ENCODE assay signal across 28 cellular contexts in genomic region chr16:6558661-6559060, GRCh38.
"Had no signal": no experiment of that assay in that cellular context is flagged by ENCODE, and none has a peak within 500 bp of the region (broad histone marks: within the 10 kb centered on the region; RNA-seq: fewer than 3 reads in every experiment).

No MANE protein-coding gene starts in this region.

- H3K4me3 Mint-ChIP-seq: activated B cell treated with CpG ODN at 0.5 μM for 24 hours; activated CD8-positive, alpha-beta memory T cell treated with anti-CD3 and anti-CD28 coated beads, Interleukin-2, amount 10 ng/mL, durations not matched to agents 7 days and 5 days; activated CD8-positive, alpha-beta T cell treated with anti-CD3 and anti-CD28 coated beads, Interleukin-2, amount 10 ng/mL, durations not matched to agents 7 days and 5 days; central memory CD8-positive, alpha-beta T cell; natural killer cell treated with Interleukin-12 subunit alpha and Interleukin-12 subunit beta and Interleukin-15 and Interleukin-18, amount 100 ng/mL, for 72 hours; T-helper 2 cell treated with Interferon-gamma antibody and Interleukin-4, amounts not matched to agents 5 μg/mL and 100 μg/mL, for 36 hours had no signal

- DNase-seq: activated B cell treated with CpG ODN at 0.5 μM for 24 hours; activated CD8-positive, alpha-beta memory T cell treated with anti-CD3 and anti-CD28 coated beads, Interleukin-2, amount 10 ng/mL, durations not matched to agents 7 days and 5 days; activated CD8-positive, alpha-beta T cell treated with anti-CD3 and anti-CD28 coated beads, Interleukin-2, amount 10 ng/mL, durations not matched to agents 7 days and 5 days; activated naive CD4-positive, alpha-beta T cell; activated T-cell treated with anti-CD3 and anti-CD28 coated beads, Interleukin-2, amount 50 U/mL, for 48 hours; dermis blood vessel endothelial cell; effector CD4-positive, alpha-beta T cell; esophagus squamous epithelium; foreskin melanocyte; heart right ventricle; kidney glomerular epithelial cell; left ventricle myocardium inferior; mucosa of descending colon; ovary; right lobe of liver; stimulated activated CD4-positive, alpha-beta T cell treated with anti-CD3 and anti-CD28 coated beads, Interleukin-2, amount 100 ng/mL, for 48 hours; stimulated activated naive CD8-positive, alpha-beta T cell treated with anti-CD3 and anti-CD28 coated beads, Interleukin-15, Interleukin-2, amounts not matched to agents 100 U/mL and 50 U/mL, for 24 hours; T-helper 1 cell; trophoblast cell; uterus had no signal

- H3K4me1 Mint-ChIP-seq: activated B cell treated with CpG ODN at 0.5 μM for 24 hours; activated CD8-positive, alpha-beta memory T cell treated with anti-CD3 and anti-CD28 coated beads, Interleukin-2, amount 10 ng/mL, durations not matched to agents 7 days and 5 days; central memory CD8-positive, alpha-beta T cell had no signal

- H3K4me1 ChIP-seq: esophagus squamous epithelium, heart right ventricle, left ventricle myocardium inferior, right lobe of liver, uterus had no signal

- H3K36me3 Mint-ChIP-seq: activated CD8-positive, alpha-beta memory T cell treated with anti-CD3 and anti-CD28 coated beads, Interleukin-2, amount 10 ng/mL, durations not matched to agents 7 days and 5 days; natural killer cell treated with Interleukin-12 subunit alpha and Interleukin-12 subunit beta and Interleukin-15 and Interleukin-18, amount 100 ng/mL, for 72 hours had no signal

- H3K27me3 ChIP-seq: esophagus squamous epithelium, heart right ventricle, ovary, right lobe of liver, uterus had no signal

- H3K27ac Mint-ChIP-seq: activated B cell treated with CpG ODN at 0.5 μM for 24 hours; activated CD8-positive, alpha-beta memory T cell treated with anti-CD3 and anti-CD28 coated beads, Interleukin-2, amount 10 ng/mL, durations not matched to agents 7 days and 5 days; activated CD8-positive, alpha-beta T cell treated with anti-CD3 and anti-CD28 coated beads, Interleukin-2, amount 10 ng/mL, durations not matched to agents 7 days and 5 days; activated naive CD4-positive, alpha-beta T cell treated with anti-CD3 and anti-CD28 coated beads, Interleukin-2, amount 50 U/mL, for 72 hours; natural killer cell treated with Interleukin-12 subunit alpha and Interleukin-12 subunit beta and Interleukin-15 and Interleukin-18, amount 100 ng/mL, for 72 hours; progenitor cell of endocrine pancreas; T-helper 2 cell treated with Interferon-gamma antibody and Interleukin-4, amounts not matched to agents 5 μg/mL and 100 μg/mL, for 36 hours had no signal

- H3K27me3 Mint-ChIP-seq: activated B cell treated with CpG ODN at 0.5 μM for 24 hours; activated CD8-positive, alpha-beta memory T cell treated with anti-CD3 and anti-CD28 coated beads, Interleukin-2, amount 10 ng/mL, durations not matched to agents 7 days and 5 days; central memory CD8-positive, alpha-beta T cell; natural killer cell treated with Interleukin-12 subunit alpha and Interleukin-12 subunit beta and Interleukin-15 and Interleukin-18, amount 100 ng/mL, for 72 hours had no signal

- H3K9me3 ChIP-seq: esophagus squamous epithelium, heart right ventricle, left ventricle myocardium inferior, mucosa of descending colon, ovary, right lobe of liver, thoracic aorta, uterus had no signal

- H3K27ac ChIP-seq: epithelial cell of prostate, esophagus squamous epithelium, heart right ventricle, left ventricle myocardium inferior, ovary, right lobe of liver, thoracic aorta, uterus had no signal

- H3K9me3 Mint-ChIP-seq: activated B cell treated with CpG ODN at 0.5 μM for 24 hours; natural killer cell treated with Interleukin-12 subunit alpha and Interleukin-12 subunit beta and Interleukin-15 and Interleukin-18, amount 100 ng/mL, for 72 hours had no signal

- H3K36me3 ChIP-seq: esophagus squamous epithelium, heart right ventricle, left ventricle myocardium inferior, ovary, right lobe of liver, thoracic aorta, uterus had no signal

- ATAC-seq: activated CD8-positive, alpha-beta memory T cell treated with anti-CD3 and anti-CD28 coated beads, Interleukin-2, amount 10 ng/mL, durations not matched to agents 7 days and 5 days; activated CD8-positive, alpha-beta T cell treated with anti-CD3 and anti-CD28 coated beads, Interleukin-2, amount 10 ng/mL, durations not matched to agents 7 days and 5 days; activated naive CD4-positive, alpha-beta T cell treated with anti-CD3 and anti-CD28 coated beads, Interleukin-2, amount 50 U/mL, for 72 hours; heart right ventricle; mucosa of descending colon; natural killer cell treated with Interleukin-12 subunit alpha and Interleukin-12 subunit beta and Interleukin-15 and Interleukin-18, amount 100 ng/mL, for 72 hours; right lobe of liver; stimulated activated naive CD8-positive, alpha-beta T cell treated with anti-CD3 and anti-CD28 coated beads, Interleukin-15, Interleukin-2, amounts not matched to agents 100 U/mL and 50 U/mL, for 24 hours had no signal

- H3K4me3 ChIP-seq: esophagus squamous epithelium, heart right ventricle, left ventricle myocardium inferior, lung, mucosa of descending colon, ovary, right lobe of liver, thoracic aorta, uterus had no signal
